ENCODE assay signal across 13 cellular contexts in the genomic region with DNA sequence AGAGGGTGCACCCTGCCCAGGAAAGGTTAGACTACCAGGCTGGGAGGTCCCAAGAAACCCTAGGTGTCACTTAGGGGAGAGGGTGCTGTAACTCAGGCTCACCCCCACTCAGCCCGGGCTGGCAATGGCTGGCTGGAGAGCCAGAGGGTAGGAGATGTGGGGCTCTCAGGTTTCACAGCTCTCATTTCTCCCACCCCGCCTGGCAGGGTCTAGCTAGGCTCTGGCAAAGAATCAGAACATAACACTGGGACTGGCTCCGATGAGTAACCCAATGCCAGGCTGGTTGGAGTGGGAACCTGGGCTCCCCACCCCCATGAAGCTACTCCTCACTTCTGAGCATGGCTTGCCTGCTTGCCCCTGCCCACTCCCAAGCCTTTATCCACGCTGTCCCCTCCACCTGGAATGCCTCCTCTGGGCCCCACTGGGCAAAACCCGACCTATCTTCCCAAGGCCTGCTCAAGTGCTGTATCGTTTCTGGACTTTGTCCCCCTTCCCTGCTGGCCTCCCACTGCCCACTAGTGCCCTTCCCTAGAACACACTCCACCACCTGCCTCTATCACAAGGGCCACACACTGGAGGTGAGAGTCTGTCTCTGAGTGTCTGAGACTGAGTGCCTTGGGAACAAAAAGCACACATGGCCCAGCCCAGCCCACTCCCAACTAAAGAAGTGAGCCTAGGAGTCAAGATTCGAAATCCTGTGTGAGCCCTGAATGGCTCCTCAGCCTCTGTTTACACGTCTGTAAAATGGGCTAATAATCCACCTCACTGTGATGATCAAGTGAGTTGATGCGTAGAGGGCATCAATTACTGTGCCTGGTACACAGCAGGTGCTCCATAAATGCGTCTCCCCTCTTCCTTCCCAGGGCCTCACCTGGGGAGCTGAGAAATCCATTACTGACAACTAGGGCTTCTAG. TPM values are rescaled to one million over a fixed set of nuclear protein-coding genes. Genes with fewer than 3 reads are reported as not detected.
DNase-seq lines count a peak whose midpoint lies in the region; ATAC-seq and TF ChIP-seq lines count a peak whose summit lies in the region.
"Had no signal": no experiment of that assay in that cellular context is flagged by ENCODE, and none has a peak within 500 bp of the region (broad histone marks: within the 10 kb centered on the region; RNA-seq: fewer than 3 reads in every experiment).

No MANE protein-coding gene starts in this region.

- no peak for TF ChIP-seq CTCF in osteocyte (IDR thresholded peaks at IDR 0.05)

- no peaks in the 10 kb centered on the region for H3K9me3 Mint-ChIP-seq in activated naive CD8-positive, alpha-beta T cell treated with anti-CD3 and anti-CD28 coated beads, Interleukin-2, amount 50 U/mL, for 24 hours
- no peaks in the 10 kb centered on the region for H3K9me3 Mint-ChIP-seq in osteocyte (ENCODE audit: unreplicated experiment)

- peaks cover 2% of the 10 kb centered on the region for H3K27me3 Mint-ChIP-seq in activated naive CD8-positive, alpha-beta T cell treated with anti-CD3 and anti-CD28 coated beads, Interleukin-2, amount 50 U/mL, for 24 hours
- no peaks in the 10 kb centered on the region for H3K27me3 Mint-ChIP-seq in osteocyte (ENCODE audit: unreplicated experiment)

- peak overlapping the region; percentile 64 for H3K27ac Mint-ChIP-seq in activated naive CD8-positive, alpha-beta T cell treated with anti-CD3 and anti-CD28 coated beads, Interleukin-2, amount 50 U/mL, for 24 hours
- H3K27ac Mint-ChIP-seq in osteocyte (ENCODE audit: unreplicated experiment) = peak overlapping the region; percentile 34

- DNase-seq in DMS53 (lab: John Stamatoyannopoulos, UW) (peak; percentile 30), DMS53 treated with DMSO at 0.1 percent for 48 hours (lab: John Stamatoyannopoulos, UW; ENCODE audit: unreplicated experiment) (no peak), NCI-H1092 (lab: John Stamatoyannopoulos, UW) (peak; percentile 55), osteocyte (ENCODE audit: extremely low spot score, unreplicated experiment) (no peak), D341Med (ENCODE audit: low spot score) (no peak), NCI-H345 (lab: John Stamatoyannopoulos, UW) (no peak)
- no peak for DNase-seq in activated naive CD8-positive, alpha-beta T cell treated with anti-CD3 and anti-CD28 coated beads, Interleukin-2, amount 50 U/mL, for 24 hours
- DNase-seq: activated T-cell treated with anti-CD3 and anti-CD28 coated beads, Interleukin-2, amount 50 U/mL, for 48 hours; GF-D8; SW 1271 had no signal

- H3K4me1 Mint-ChIP-seq in activated naive CD8-positive, alpha-beta T cell treated with anti-CD3 and anti-CD28 coated beads, Interleukin-2, amount 50 U/mL, for 24 hours = peaks cover 23% of the 10 kb centered on the region
- H3K4me1 Mint-ChIP-seq in osteocyte (ENCODE audit: unreplicated experiment) = peaks cover 13% of the 10 kb centered on the region

- no peak for ATAC-seq in activated naive CD8-positive, alpha-beta T cell treated with anti-CD3 and anti-CD28 coated beads, Interleukin-2, amount 50 U/mL, for 24 hours
- no peak for ATAC-seq in HG02588 (IDR thresholded peaks at IDR 0.05; ENCODE audit: unreplicated experiment)

- no peak overlapping the region for H3K4me3 Mint-ChIP-seq in activated naive CD8-positive, alpha-beta T cell treated with anti-CD3 and anti-CD28 coated beads, Interleukin-2, amount 50 U/mL, for 24 hours
- H3K4me3 Mint-ChIP-seq in osteocyte (ENCODE audit: unreplicated experiment) = no peak overlapping the region

- no peaks in the 10 kb centered on the region for H3K36me3 Mint-ChIP-seq in activated naive CD8-positive, alpha-beta T cell treated with anti-CD3 and anti-CD28 coated beads, Interleukin-2, amount 50 U/mL, for 24 hours (ENCODE audit: low read depth)
- no peaks in the 10 kb centered on the region for H3K36me3 Mint-ChIP-seq in osteocyte (ENCODE audit: unreplicated experiment)

RNA-seq across cellular contexts. Expression of gene CIB2, which starts 1.9 kb away (rescaled TPM):
- 7.6 and 9.6 TPM in 2 replicates for total RNA-seq in osteocyte

RNA-seq across cellular contexts. Expression of gene IDH3A, which starts 19.8 kb away (rescaled TPM):
- total RNA-seq in osteocyte = 46.7 and 47.4 TPM in 2 replicates

RNA-seq across cellular contexts. Expression of gene SH2D7, which starts 37.0 kb away (rescaled TPM):
- not detected in 2 replicates for total RNA-seq in osteocyte
- total RNA-seq: dermis microvascular lymphatic vessel endothelial cell, mononuclear cell had no signal

RNA-seq across cellular contexts. Expression of gene TBC1D2B, which starts 51.8 kb away (rescaled TPM):
- total RNA-seq in osteocyte = 65.5 and 69.3 TPM in 2 replicates

Comparison
In these comparisons a context has a peak if more than half of its experiments do, and no peak if none do; other contexts are left out.
1. DNase-seq: peak in DMS53 (single experiment) and NCI-H1092 (single experiment); none in DMS53 treated with DMSO at 0.1 percent for 48 hours (single experiment), activated naive CD8-positive, alpha-beta T cell treated with anti-CD3 and anti-CD28 coated beads, Interleukin-2, amount 50 U/mL, for 24 hours (single experiment), osteocyte (single experiment), D341Med (single experiment) and NCI-H345 (single experiment).